Comparison of ENCODE assay signal across 1 cellular context in the genomic region with DNA sequence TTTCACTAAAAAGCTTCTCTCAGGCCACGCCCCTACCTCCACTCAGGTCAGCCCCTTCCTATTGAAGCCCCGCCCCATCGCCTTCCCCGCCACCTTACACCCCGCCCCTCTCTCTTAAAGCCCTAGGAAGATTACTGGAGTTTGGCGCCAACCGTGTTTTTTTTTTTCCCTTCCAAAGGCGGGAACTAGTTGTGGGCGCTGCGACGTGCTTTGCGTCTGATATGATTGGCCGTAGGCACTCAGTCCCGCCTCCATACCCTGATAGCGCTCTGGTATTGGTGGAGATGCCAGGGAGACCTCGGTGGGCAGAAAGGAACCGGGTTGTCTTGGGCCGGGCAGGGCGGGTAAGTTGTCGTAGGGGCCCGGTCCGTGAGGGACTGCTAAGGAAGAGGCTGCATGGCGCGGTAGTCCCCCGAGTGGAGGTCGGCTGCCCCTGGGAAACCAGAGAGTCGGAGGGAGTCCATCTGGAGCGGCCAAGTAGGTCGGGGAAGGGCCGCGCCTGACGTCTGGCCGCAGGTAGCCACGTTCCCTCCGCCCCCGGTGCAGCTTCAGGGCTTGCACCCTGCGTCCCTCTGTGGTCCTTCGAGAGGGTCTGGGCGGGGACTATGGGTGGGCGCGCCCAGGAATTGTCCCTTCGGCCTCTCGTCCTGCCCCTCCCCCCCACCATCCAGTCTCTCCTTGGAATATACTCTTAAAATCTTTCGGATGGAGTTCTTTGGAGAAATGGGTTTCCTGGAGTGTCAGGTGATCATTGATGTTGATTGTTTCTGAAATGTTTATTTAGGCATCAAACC.
TF ChIP-seq lines count a peak whose summit lies in the region.

A gene (plus strand): TSS at position 290 of the 794 bp plus-strand sequence.

TF ChIP-seq in WTC11, 78 proteins besides CTCF, POLR2A, EP300 and RAD21 (continued from another document):
- TF ChIP-seq, protein P1, sequence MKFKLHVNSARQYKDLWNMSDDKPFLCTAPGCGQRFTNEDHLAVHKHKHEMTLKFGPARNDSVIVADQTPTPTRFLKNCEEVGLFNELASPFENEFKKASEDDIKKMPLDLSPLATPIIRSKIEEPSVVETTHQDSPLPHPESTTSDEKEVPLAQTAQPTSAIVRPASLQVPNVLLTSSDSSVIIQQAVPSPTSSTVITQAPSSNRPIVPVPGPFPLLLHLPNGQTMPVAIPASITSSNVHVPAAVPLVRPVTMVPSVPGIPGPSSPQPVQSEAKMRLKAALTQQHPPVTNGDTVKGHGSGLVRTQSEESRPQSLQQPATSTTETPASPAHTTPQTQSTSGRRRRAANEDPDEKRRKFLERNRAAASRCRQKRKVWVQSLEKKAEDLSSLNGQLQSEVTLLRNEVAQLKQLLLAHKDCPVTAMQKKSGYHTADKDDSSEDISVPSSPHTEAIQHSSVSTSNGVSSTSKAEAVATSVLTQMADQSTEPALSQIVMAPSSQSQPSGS (CRISPR knock-in tag; IDR thresholded peaks at IDR 0.05; ENCODE audit: borderline replicate concordance, low read depth), result no peak
- TF ChIP-seq, protein P2, sequence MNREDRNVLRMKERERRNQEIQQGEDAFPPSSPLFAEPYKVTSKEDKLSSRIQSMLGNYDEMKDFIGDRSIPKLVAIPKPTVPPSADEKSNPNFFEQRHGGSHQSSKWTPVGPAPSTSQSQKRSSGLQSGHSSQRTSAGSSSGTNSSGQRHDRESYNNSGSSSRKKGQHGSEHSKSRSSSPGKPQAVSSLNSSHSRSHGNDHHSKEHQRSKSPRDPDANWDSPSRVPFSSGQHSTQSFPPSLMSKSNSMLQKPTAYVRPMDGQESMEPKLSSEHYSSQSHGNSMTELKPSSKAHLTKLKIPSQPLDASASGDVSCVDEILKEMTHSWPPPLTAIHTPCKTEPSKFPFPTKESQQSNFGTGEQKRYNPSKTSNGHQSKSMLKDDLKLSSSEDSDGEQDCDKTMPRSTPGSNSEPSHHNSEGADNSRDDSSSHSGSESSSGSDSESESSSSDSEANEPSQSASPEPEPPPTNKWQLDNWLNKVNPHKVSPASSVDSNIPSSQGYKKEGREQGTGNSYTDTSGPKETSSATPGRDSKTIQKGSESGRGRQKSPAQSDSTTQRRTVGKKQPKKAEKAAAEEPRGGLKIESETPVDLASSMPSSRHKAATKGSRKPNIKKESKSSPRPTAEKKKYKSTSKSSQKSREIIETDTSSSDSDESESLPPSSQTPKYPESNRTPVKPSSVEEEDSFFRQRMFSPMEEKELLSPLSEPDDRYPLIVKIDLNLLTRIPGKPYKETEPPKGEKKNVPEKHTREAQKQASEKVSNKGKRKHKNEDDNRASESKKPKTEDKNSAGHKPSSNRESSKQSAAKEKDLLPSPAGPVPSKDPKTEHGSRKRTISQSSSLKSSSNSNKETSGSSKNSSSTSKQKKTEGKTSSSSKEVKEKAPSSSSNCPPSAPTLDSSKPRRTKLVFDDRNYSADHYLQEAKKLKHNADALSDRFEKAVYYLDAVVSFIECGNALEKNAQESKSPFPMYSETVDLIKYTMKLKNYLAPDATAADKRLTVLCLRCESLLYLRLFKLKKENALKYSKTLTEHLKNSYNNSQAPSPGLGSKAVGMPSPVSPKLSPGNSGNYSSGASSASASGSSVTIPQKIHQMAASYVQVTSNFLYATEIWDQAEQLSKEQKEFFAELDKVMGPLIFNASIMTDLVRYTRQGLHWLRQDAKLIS (CRISPR knock-in tag; IDR thresholded peaks at IDR 0.05; ENCODE audit: borderline replicate concordance), result no peak
- TF ChIP-seq, protein P3, sequence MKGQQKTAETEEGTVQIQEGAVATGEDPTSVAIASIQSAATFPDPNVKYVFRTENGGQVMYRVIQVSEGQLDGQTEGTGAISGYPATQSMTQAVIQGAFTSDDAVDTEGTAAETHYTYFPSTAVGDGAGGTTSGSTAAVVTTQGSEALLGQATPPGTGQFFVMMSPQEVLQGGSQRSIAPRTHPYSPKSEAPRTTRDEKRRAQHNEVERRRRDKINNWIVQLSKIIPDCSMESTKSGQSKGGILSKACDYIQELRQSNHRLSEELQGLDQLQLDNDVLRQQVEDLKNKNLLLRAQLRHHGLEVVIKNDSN (CRISPR knock-in tag; IDR thresholded peaks at IDR 0.05), result 0 out of 2 replicates have a peak, but pooled peaks have one; percentile 38
- TF ChIP-seq ZBTB21 (CRISPR knock-in tag; IDR thresholded peaks at IDR 0.05; ENCODE audit: borderline replicate concordance), result no peak
- TF ChIP-seq, protein P4, sequence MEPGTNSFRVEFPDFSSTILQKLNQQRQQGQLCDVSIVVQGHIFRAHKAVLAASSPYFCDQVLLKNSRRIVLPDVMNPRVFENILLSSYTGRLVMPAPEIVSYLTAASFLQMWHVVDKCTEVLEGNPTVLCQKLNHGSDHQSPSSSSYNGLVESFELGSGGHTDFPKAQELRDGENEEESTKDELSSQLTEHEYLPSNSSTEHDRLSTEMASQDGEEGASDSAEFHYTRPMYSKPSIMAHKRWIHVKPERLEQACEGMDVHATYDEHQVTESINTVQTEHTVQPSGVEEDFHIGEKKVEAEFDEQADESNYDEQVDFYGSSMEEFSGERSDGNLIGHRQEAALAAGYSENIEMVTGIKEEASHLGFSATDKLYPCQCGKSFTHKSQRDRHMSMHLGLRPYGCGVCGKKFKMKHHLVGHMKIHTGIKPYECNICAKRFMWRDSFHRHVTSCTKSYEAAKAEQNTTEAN (CRISPR knock-in tag; IDR thresholded peaks at IDR 0.05), result peak; percentile 84
- no peak for TF ChIP-seq CREM (CRISPR knock-in tag; IDR thresholded peaks at IDR 0.05)
- no peak for TF ChIP-seq MXD4 (CRISPR knock-in tag; IDR thresholded peaks at IDR 0.05; ENCODE audit: borderline replicate concordance)
- 0 out of 2 replicates have a peak, but pooled peaks have one; percentile 70 for TF ChIP-seq TCF7 (CRISPR knock-in tag; IDR thresholded peaks at IDR 0.05; ENCODE audit: low read depth)
- TF ChIP-seq SP1 (CRISPR knock-in tag; conservative IDR thresholded peaks at IDR 0.05), result peak; percentile 81
- peak; percentile 53; the same call in 1 of the 2 replicates for TF ChIP-seq FOXK1 (CRISPR knock-in tag; IDR thresholded peaks at IDR 0.05)
- 0 out of 2 replicates have a peak, but pooled peaks have one; percentile 56 for TF ChIP-seq MYBL2 (CRISPR knock-in tag; IDR thresholded peaks at IDR 0.05)
- no peak for TF ChIP-seq OVOL2 (CRISPR knock-in tag; IDR thresholded peaks at IDR 0.05; ENCODE audit: borderline replicate concordance)
- TF ChIP-seq, protein P5, sequence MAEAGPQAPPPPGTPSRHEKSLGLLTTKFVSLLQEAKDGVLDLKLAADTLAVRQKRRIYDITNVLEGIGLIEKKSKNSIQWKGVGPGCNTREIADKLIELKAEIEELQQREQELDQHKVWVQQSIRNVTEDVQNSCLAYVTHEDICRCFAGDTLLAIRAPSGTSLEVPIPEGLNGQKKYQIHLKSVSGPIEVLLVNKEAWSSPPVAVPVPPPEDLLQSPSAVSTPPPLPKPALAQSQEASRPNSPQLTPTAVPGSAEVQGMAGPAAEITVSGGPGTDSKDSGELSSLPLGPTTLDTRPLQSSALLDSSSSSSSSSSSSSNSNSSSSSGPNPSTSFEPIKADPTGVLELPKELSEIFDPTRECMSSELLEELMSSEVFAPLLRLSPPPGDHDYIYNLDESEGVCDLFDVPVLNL (CRISPR knock-in tag; IDR thresholded peaks at IDR 0.05; ENCODE audit: borderline replicate concordance, low read depth), result 0 out of 2 replicates have a peak, but pooled peaks have one; percentile 83
- TF ChIP-seq FOXP1 (CRISPR knock-in tag; IDR thresholded peaks at IDR 0.05; ENCODE audit: borderline replicate concordance), result peak; percentile 71; the same call in 1 of the 2 replicates
- no peak for TF ChIP-seq RORB (CRISPR knock-in tag; IDR thresholded peaks at IDR 0.05)
- TF ChIP-seq ZNF219 (CRISPR knock-in tag; IDR thresholded peaks at IDR 0.05; ENCODE audit: borderline replicate concordance), result 0 out of 2 replicates have a peak, but pooled peaks have one; percentile 45
- TF ChIP-seq NFYB (CRISPR knock-in tag; conservative IDR thresholded peaks at IDR 0.05; ENCODE audit: low read depth), result peak; percentile 72
- TF ChIP-seq, protein P6, sequence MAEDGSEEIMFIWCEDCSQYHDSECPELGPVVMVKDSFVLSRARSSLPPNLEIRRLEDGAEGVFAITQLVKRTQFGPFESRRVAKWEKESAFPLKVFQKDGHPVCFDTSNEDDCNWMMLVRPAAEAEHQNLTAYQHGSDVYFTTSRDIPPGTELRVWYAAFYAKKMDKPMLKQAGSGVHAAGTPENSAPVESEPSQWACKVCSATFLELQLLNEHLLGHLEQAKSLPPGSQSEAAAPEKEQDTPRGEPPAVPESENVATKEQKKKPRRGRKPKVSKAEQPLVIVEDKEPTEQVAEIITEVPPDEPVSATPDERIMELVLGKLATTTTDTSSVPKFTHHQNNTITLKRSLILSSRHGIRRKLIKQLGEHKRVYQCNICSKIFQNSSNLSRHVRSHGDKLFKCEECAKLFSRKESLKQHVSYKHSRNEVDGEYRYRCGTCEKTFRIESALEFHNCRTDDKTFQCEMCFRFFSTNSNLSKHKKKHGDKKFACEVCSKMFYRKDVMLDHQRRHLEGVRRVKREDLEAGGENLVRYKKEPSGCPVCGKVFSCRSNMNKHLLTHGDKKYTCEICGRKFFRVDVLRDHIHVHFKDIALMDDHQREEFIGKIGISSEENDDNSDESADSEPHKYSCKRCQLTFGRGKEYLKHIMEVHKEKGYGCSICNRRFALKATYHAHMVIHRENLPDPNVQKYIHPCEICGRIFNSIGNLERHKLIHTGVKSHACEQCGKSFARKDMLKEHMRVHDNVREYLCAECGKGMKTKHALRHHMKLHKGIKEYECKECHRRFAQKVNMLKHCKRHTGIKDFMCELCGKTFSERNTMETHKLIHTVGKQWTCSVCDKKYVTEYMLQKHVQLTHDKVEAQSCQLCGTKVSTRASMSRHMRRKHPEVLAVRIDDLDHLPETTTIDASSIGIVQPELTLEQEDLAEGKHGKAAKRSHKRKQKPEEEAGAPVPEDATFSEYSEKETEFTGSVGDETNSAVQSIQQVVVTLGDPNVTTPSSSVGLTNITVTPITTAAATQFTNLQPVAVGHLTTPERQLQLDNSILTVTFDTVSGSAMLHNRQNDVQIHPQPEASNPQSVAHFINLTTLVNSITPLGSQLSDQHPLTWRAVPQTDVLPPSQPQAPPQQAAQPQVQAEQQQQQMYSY (CRISPR knock-in tag; IDR thresholded peaks at IDR 0.05), result peak; percentile 56
- TF ChIP-seq, protein P7, sequence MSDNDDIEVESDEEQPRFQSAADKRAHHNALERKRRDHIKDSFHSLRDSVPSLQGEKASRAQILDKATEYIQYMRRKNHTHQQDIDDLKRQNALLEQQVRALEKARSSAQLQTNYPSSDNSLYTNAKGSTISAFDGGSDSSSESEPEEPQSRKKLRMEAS (CRISPR knock-in tag; IDR thresholded peaks at IDR 0.05), result peak; percentile 83
- 0 out of 2 replicates have a peak, but pooled peaks have one; percentile 14 for TF ChIP-seq ZNF121 (CRISPR knock-in tag; IDR thresholded peaks at IDR 0.05)
- 0 out of 2 replicates have a peak, but pooled peaks have one; percentile 41 for TF ChIP-seq TP53 (CRISPR knock-in tag; IDR thresholded peaks at IDR 0.05)
